Comparison of ENCODE assay signal across 8 cellular contexts in genomic region chr1:53220171-53220961, GRCh38. TPM values are rescaled to one million over a fixed set of nuclear protein-coding genes. Genes with fewer than 3 reads are reported as not detected.
DNase-seq lines count a peak whose midpoint lies in the region; TF ChIP-seq lines count a peak whose summit lies in the region.

Gene CZIB (minus strand): TSS chr1:53220634. CDS start chr1:53220575, 59 bp downstream.

- no peaks in the 10 kb centered on the region for H3K9me3 Mint-ChIP-seq in neural progenitor cell

- TF ChIP-seq CTCF in MM.1S (IDR thresholded peaks at IDR 0.05; ENCODE audit: low read length) (no peak), foreskin fibroblast (IDR thresholded peaks at IDR 0.05; ENCODE audit: low read depth, low read length) (no peak), neural progenitor cell (IDR thresholded peaks at IDR 0.05) (no peak)

- H3K27me3 Mint-ChIP-seq in neural progenitor cell (ENCODE audit: insufficient read depth, low read depth): no peaks in the 10 kb centered on the region

- peak within 1 kb of the TSS; percentile 98 for H3K27ac Mint-ChIP-seq in neural progenitor cell

- peak within 1 kb of the TSS; percentile 79 for H2AFZ ChIP-seq in MM.1S (ENCODE audit: low read length)
- H2AFZ ChIP-seq in neural progenitor cell (replicated peaks): peak within 1 kb of the TSS; percentile 28

- H3F3A ChIP-seq in MM.1S (ENCODE audit: insufficient read depth, low read length) (no peaks in the 10 kb centered on the region), neural progenitor cell (ENCODE audit: low read depth) (peaks cover 6% of the 10 kb centered on the region)

- H3K9me2 ChIP-seq in MM.1S (replicated peaks; ENCODE audit: insufficient read depth, low read length): no peaks in the 10 kb centered on the region

- H3K4me2 ChIP-seq in MM.1S (ENCODE audit: low read depth, low read length): peak within 1 kb of the TSS; percentile 93
- H3K4me2 ChIP-seq in neural progenitor cell: peak within 1 kb of the TSS; percentile 89

- H3K27ac ChIP-seq in MM.1S (ENCODE audit: low read length) (peak within 1 kb of the TSS; percentile 76), neural progenitor cell (peak within 1 kb of the TSS; percentile 13)

- H4K20me1 ChIP-seq in MM.1S (ENCODE audit: insufficient read depth, low read length) (no peaks in the 10 kb centered on the region), neural progenitor cell (ENCODE audit: low read depth) (no peaks in the 10 kb centered on the region)

- DNase-seq in HAP-1 (ENCODE audit: low spot score in 2 of 2) (peak; percentile 88 to 96), MM.1S (peak; percentile 95), SIG-M5 treated with dmso at 0.1 percent for 504 hours (lab: John Stamatoyannopoulos, UW; ENCODE audit: unreplicated experiment) (peak; percentile 85), foreskin fibroblast (peak; percentile 88 to 97), neural progenitor cell (ENCODE audit: low spot score) (peak; percentile 95), stromal cell of bone marrow (ENCODE audit: low read depth) (peak; percentile 76)
- DNase-seq in activated gamma-delta T cell treated with anti-CD3 and anti-CD28 coated beads, Interleukin-2, amount 50 U/mL, for 16 hours (ENCODE audit: low read depth): peak; percentile 90

- H3K4me3 ChIP-seq in HAP-1: peak within 1 kb of the TSS; percentile 73
- H3K4me3 ChIP-seq in MM.1S (ENCODE audit: low read length): peak within 1 kb of the TSS; percentile 77
- H3K4me3 ChIP-seq in foreskin fibroblast (ENCODE audit: low read depth in 1 of 2, low read length in 2 of 2): peak within 1 kb of the TSS; percentile 88 to 94
- peak within 1 kb of the TSS; percentile 54 for H3K4me3 ChIP-seq in neural progenitor cell

- peaks cover 8% of the 10 kb centered on the region for H3K36me3 Mint-ChIP-seq in neural progenitor cell

- in situ Hi-C loops in HAP-1 (cut with MboI; ENCODE audit: low sequenced_read_pairs): no loop called here

- no peaks in the 10 kb centered on the region for H3K4me1 ChIP-seq in ES-I3 (ENCODE audit: insufficient read depth, low read length)
- H3K4me1 ChIP-seq in HAP-1: peaks cover 3% of the 10 kb centered on the region; the same call in 1 of the 2 replicates
- H3K4me1 ChIP-seq in MM.1S (ENCODE audit: low read length): peaks cover 12% of the 10 kb centered on the region; the same call in 1 of the 2 replicates
- peaks cover 10% of the 10 kb centered on the region for H3K4me1 ChIP-seq in neural progenitor cell

- H3K9ac ChIP-seq in ES-I3 (ENCODE audit: low read depth, low read length): peak within 1 kb of the TSS; percentile 92
- H3K9ac ChIP-seq in MM.1S (ENCODE audit: low read length): peak within 1 kb of the TSS; percentile 84
- H3K9ac ChIP-seq in neural progenitor cell: peak within 1 kb of the TSS; percentile 3

- H3K27me3 ChIP-seq in HAP-1 (ENCODE audit: low read depth): no peaks in the 10 kb centered on the region
- H3K27me3 ChIP-seq in MM.1S (replicated peaks; ENCODE audit: insufficient read depth, low read length): no peaks in the 10 kb centered on the region
- H3K27me3 ChIP-seq in neural progenitor cell: no peaks in the 10 kb centered on the region

- H3K4me1 Mint-ChIP-seq in neural progenitor cell: peaks cover 23% of the 10 kb centered on the region

- no peaks in the 10 kb centered on the region for H3K9me3 ChIP-seq in ES-I3 (ENCODE audit: control insufficient read depth, insufficient read depth, low read length)
- H3K9me3 ChIP-seq in HAP-1: no peaks in the 10 kb centered on the region
- H3K9me3 ChIP-seq in MM.1S (replicated peaks; ENCODE audit: insufficient read depth, low read length): no peaks in the 10 kb centered on the region
- H3K9me3 ChIP-seq in neural progenitor cell (ENCODE audit: low read depth): no peaks in the 10 kb centered on the region

- H3K36me3 ChIP-seq in ES-I3 (ENCODE audit: insufficient read depth, low read length): no peaks in the 10 kb centered on the region
- no peaks in the 10 kb centered on the region for H3K36me3 ChIP-seq in HAP-1 (replicated peaks)
- no peaks in the 10 kb centered on the region for H3K36me3 ChIP-seq in MM.1S (replicated peaks; ENCODE audit: insufficient read depth, low read length)
- no peaks in the 10 kb centered on the region for H3K36me3 ChIP-seq in neural progenitor cell

- peak within 1 kb of the TSS; percentile 93 for H3K4me3 Mint-ChIP-seq in neural progenitor cell

- H3K79me2 ChIP-seq in MM.1S (ENCODE audit: low read length) (peaks cover 7% of the 10 kb centered on the region), neural progenitor cell (ENCODE audit: low read depth) (peaks cover 16% of the 10 kb centered on the region)

RNA-seq across cellular contexts. Expression of gene CZIB, which starts in this region (rescaled TPM):
- 74.0 and 115 TPM in 2 replicates for total RNA-seq in neural progenitor cell (ENCODE audit: low replicate concordance)

Comparison
In these comparisons a context has a peak if more than half of its experiments do, and no peak if none do; other contexts are left out.
1. Peak in every context shown above with its lines: DNase-seq, H3K4me3 ChIP-seq and H3K27ac ChIP-seq.
2. H3K9ac ChIP-seq: peak in every context shown above with its lines; median percentile 92 in ES-I3; 84 in MM.1S; 3 in neural progenitor cell.